In genomic region chr11:66282468-66283455, GRCh38 we compare ENCODE assay signal across 8 cellular contexts. TPM values are rescaled to one million over a fixed set of nuclear protein-coding genes. Genes with fewer than 3 reads are reported as not detected.
DNase-seq lines count a peak whose midpoint lies in the region; ATAC-seq, FAIRE-seq and TF ChIP-seq lines count a peak whose summit lies in the region.

No MANE protein-coding gene starts in this region.

- no peaks in the 10 kb centered on the region for H3K79me2 ChIP-seq in SU-DHL-6 (ENCODE audit: insufficient read depth, low read length)

- no peaks in the 10 kb centered on the region for H3K9me2 ChIP-seq in SU-DHL-6 (replicated peaks; ENCODE audit: insufficient read depth, low read length)

- H3K9me3 ChIP-seq in SU-DHL-6 (ENCODE audit: insufficient read depth, low read length), result no peaks in the 10 kb centered on the region

- H3K27me3 ChIP-seq in SU-DHL-6 (ENCODE audit: low read length), result no peaks in the 10 kb centered on the region

- DNase-seq in GM12891 (ENCODE audit: insufficient read length, low spot score), result peak; percentile 99
- peak; percentile 99 for DNase-seq in NCI-H1436 (lab: John Stamatoyannopoulos, UW)
- peak; percentile 100 for DNase-seq in activated naive CD8-positive, alpha-beta T cell treated with anti-CD3 and anti-CD28 coated beads for 36 hours
- DNase-seq in Right ventricle myocardium inferior (ENCODE audit: missing footprints), result peak; percentile 99
- peak; percentile 100 for DNase-seq in posterior vena cava (ENCODE audit: low spot score)
- DNase-seq in ureter (ENCODE audit: low spot score), result peak; percentile 97

- peak; percentile 79 for TF ChIP-seq CTCF in SU-DHL-6 (IDR thresholded peaks at IDR 0.05; ENCODE audit: insufficient read depth, low read length, poor library complexity, severe bottlenecking)

- intact Hi-C loops in Right ventricle myocardium inferior (cut with DNase I), result loop anchor here (1.0 kb wide), 1 partner anchor 60 kb away; no protein-coding TSS in a partner anchor
- intact Hi-C loops in posterior vena cava (cut with DNase I), result loop anchor here in 1 of 2 donors (10.0 kb wide), 1 partner anchor 58 kb away; no protein-coding TSS in a partner anchor

- no peak overlapping the region for H3K4me3 Mint-ChIP-seq in activated naive CD8-positive, alpha-beta T cell treated with anti-CD3 and anti-CD28 coated beads for 36 hours

- H3K27ac Mint-ChIP-seq in activated naive CD8-positive, alpha-beta T cell treated with anti-CD3 and anti-CD28 coated beads for 36 hours, result no peak overlapping the region

- no peak overlapping the region for H3K4me2 ChIP-seq in SU-DHL-6 (ENCODE audit: low read depth, low read length, poor library complexity, severe bottlenecking)

- H4K20me1 ChIP-seq in SU-DHL-6 (ENCODE audit: low read depth, low read length), result no peaks in the 10 kb centered on the region

- H3K36me3 ChIP-seq in SU-DHL-6 (ENCODE audit: low read length), result no peaks in the 10 kb centered on the region

- TF ChIP-seq POLR2A in GM12891 (IDR thresholded peaks at IDR 0.05; ENCODE audit: low read depth, low read length), result no peak

- no peak overlapping the region for H3K4me3 ChIP-seq in SU-DHL-6 (ENCODE audit: insufficient read depth, low read length, poor library complexity, severe bottlenecking)

- H3K27me3 Mint-ChIP-seq in activated naive CD8-positive, alpha-beta T cell treated with anti-CD3 and anti-CD28 coated beads for 36 hours, result peaks cover 10% of the 10 kb centered on the region

- FAIRE-seq in GM12891 (lab: Jason Lieb, UNC), result peak; percentile 100

- H3K9ac ChIP-seq in SU-DHL-6 (ENCODE audit: low read length), result peak overlapping the region; percentile 17; the same call in 1 of the 2 replicates

- H2AFZ ChIP-seq in SU-DHL-6 (ENCODE audit: low read depth, low read length, severe bottlenecking), result no peak overlapping the region

- peaks cover 32% of the 10 kb centered on the region for H3K4me1 Mint-ChIP-seq in activated naive CD8-positive, alpha-beta T cell treated with anti-CD3 and anti-CD28 coated beads for 36 hours

- no peaks in the 10 kb centered on the region for H3K9me3 Mint-ChIP-seq in activated naive CD8-positive, alpha-beta T cell treated with anti-CD3 and anti-CD28 coated beads for 36 hours

- ATAC-seq in HG02763 (IDR thresholded peaks at IDR 0.05; ENCODE audit: unreplicated experiment) (peak; percentile 74), Right ventricle myocardium inferior (peak; percentile 84)

- peaks cover 8% of the 10 kb centered on the region for H3K36me3 Mint-ChIP-seq in activated naive CD8-positive, alpha-beta T cell treated with anti-CD3 and anti-CD28 coated beads for 36 hours

- H3K27ac ChIP-seq in SU-DHL-6 (ENCODE audit: low read depth, low read length), result no peak overlapping the region

- H3F3A ChIP-seq in SU-DHL-6 (ENCODE audit: insufficient read depth), result peaks cover 5% of the 10 kb centered on the region; the same call in 1 of the 2 replicates

TF ChIP-seq in GM12891, 5 proteins besides CTCF, POLR2A, EP300 and RAD21:
- TF ChIP-seq POLR2AphosphoS5 (IDR thresholded peaks at IDR 0.05; ENCODE audit: low read depth, low read length), result peak; percentile 14; the same call in 1 of the 2 replicates
- TF ChIP-seq TAF1 (IDR thresholded peaks at IDR 0.05; ENCODE audit: low read depth, low read length), result no peak
- peak; percentile 57; the same call in 1 of the 2 replicates for TF ChIP-seq SPI1 (IDR thresholded peaks at IDR 0.05; ENCODE audit: low read depth, low read length)
- 0 out of 2 replicates have a peak, but pooled peaks have one; percentile 18 for TF ChIP-seq POU2F2 (IDR thresholded peaks at IDR 0.05; ENCODE audit: low read depth, low read length)
- peak; percentile 12 for TF ChIP-seq PAX5 (IDR thresholded peaks at IDR 0.05; ENCODE audit: insufficient read depth, low read length, severe bottlenecking)

RNA-seq across cellular contexts. Expression of gene CNIH2, which starts 4.8 kb away (rescaled TPM):
- polyA plus RNA-seq in GM12891 (2012; ENCODE audit: low read depth, missing spikeins), result 1.4 TPM
- total RNA-seq in activated naive CD8-positive, alpha-beta T cell treated with anti-CD3 and anti-CD28 coated beads for 36 hours, result 1 to 10 TPM; 1.9 to 2.2 TPM
- total RNA-seq in Right ventricle myocardium inferior, result not detected
- not detected for total RNA-seq in posterior vena cava
- total RNA-seq in ureter, result 2.2 TPM

RNA-seq across cellular contexts. Expression of gene YIF1A, which starts 6.2 kb away (rescaled TPM):
- 58.0 TPM for polyA plus RNA-seq in GM12891 (2012; ENCODE audit: low read depth, missing spikeins)
- total RNA-seq in activated naive CD8-positive, alpha-beta T cell treated with anti-CD3 and anti-CD28 coated beads for 36 hours, result 10 to 100 TPM; 64.1 to 72.4 TPM
- total RNA-seq in Right ventricle myocardium inferior (48.7 TPM), posterior vena cava (10 to 100 TPM; 63.9 to 73.6 TPM), ureter (78.7 TPM)

RNA-seq across cellular contexts. Expression of gene TMEM151A, which starts 8.9 kb away (rescaled TPM):
- 0.18 TPM for polyA plus RNA-seq in GM12891 (2012; ENCODE audit: low read depth, missing spikeins)
- not detected for total RNA-seq in activated naive CD8-positive, alpha-beta T cell treated with anti-CD3 and anti-CD28 coated beads for 36 hours
- total RNA-seq in Right ventricle myocardium inferior (0.14 TPM), posterior vena cava (not detected), ureter (not detected)

RNA-seq across cellular contexts. Expression of gene RAB1B, which starts 14.3 kb away (rescaled TPM):
- polyA plus RNA-seq in GM12891 (2012; ENCODE audit: low read depth, missing spikeins), result 94.6 TPM
- total RNA-seq in activated naive CD8-positive, alpha-beta T cell treated with anti-CD3 and anti-CD28 coated beads for 36 hours, result 100 to 1,000 TPM in 1 of 2 experiments, 10 to 100 TPM in 1; 97.6 to 102 TPM
- total RNA-seq in Right ventricle myocardium inferior (125 TPM), posterior vena cava (100 to 1,000 TPM; 102 to 112 TPM), ureter (157 TPM)

RNA-seq across cellular contexts. Expression of gene KLC2, which starts 25.3 kb away (rescaled TPM):
- polyA plus RNA-seq in GM12891 (2012; ENCODE audit: low read depth, missing spikeins), result 13.8 TPM
- total RNA-seq in activated naive CD8-positive, alpha-beta T cell treated with anti-CD3 and anti-CD28 coated beads for 36 hours, result 10 to 100 TPM; 39.4 to 40.2 TPM
- 35.3 TPM for total RNA-seq in Right ventricle myocardium inferior
- total RNA-seq in posterior vena cava, result 10 to 100 TPM; 30.1 to 41.3 TPM
- total RNA-seq in ureter, result 31.3 TPM
